25 cellular contexts compared by ENCODE assay signal in the genomic region with DNA sequence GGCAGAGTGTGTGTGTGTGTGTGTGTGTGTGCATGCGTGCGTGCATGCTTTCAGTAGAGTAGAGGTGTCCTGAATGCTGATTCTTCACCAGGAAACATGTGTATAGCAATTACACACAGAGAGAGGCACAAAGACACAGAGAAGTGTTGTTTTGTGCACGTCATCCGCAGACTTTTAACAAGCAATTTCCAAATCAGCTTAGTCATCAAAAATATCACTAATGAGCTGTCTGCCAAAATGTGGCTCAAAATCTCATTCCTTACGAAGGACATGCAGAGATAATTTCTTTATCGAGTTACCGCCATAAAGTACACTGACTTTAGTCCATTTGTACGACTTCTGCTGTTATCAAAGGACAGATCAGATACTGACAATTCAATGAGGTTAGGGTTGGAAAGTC.
DNase-seq lines count a peak whose midpoint lies in the region; ATAC-seq, FAIRE-seq and TF ChIP-seq lines count a peak whose summit lies in the region.
"Had no signal": no experiment of that assay in that cellular context is flagged by ENCODE, and none has a peak within 500 bp of the region (broad histone marks: within the 10 kb centered on the region; RNA-seq: fewer than 3 reads in every experiment).

No MANE protein-coding gene starts in this region.

- H3K14ac ChIP-seq in trophoblast cell (ENCODE audit: low read length) = peak overlapping the region; percentile 13

- H3K9ac ChIP-seq in HepG2 (ENCODE audit: insufficient read depth, low read depth, low read length) (no peak overlapping the region), trophoblast cell (ENCODE audit: low read length) (no peak overlapping the region)
- H3K9ac ChIP-seq: GM23248 had no signal

- H3K27me3 ChIP-seq in HepG2 (ENCODE audit: control insufficient read depth in 1 of 2, insufficient read depth in 2 of 2, low read length in 2 of 2) (no peaks in the 10 kb centered on the region), right lobe of liver (no peaks in the 10 kb centered on the region), trophoblast cell (ENCODE audit: insufficient read depth, low read length) (no peaks in the 10 kb centered on the region)
- H3K27me3 ChIP-seq: BE2C had no signal

- peaks cover 31% of the 10 kb centered on the region for H3K79me1 ChIP-seq in trophoblast cell (ENCODE audit: low read length)

- H3K4me1 ChIP-seq in HepG2 (ENCODE audit: insufficient read depth, low read length) (no peaks in the 10 kb centered on the region), right lobe of liver (no peaks in the 10 kb centered on the region), trophoblast cell (ENCODE audit: control insufficient read depth in 1 of 2, insufficient read depth in 2 of 2, low read length in 2 of 2) (peaks cover 9 to 13% of the 10 kb centered on the region in 2 experiments)
- H3K4me1 ChIP-seq: BE2C had no signal

- TF ChIP-seq EP300 in HepG2 (IDR thresholded peaks at IDR 0.05; ENCODE audit: low read depth in 2 of 2, low read length in 2 of 2) = no peak
- no peak for TF ChIP-seq EP300 in HepG2 (CRISPR knock-in tag; IDR thresholded peaks at IDR 0.05; ENCODE audit: borderline replicate concordance)

- peaks cover 3% of the 10 kb centered on the region for H3K27me3 Mint-ChIP-seq in endothelial cell (ENCODE audit: unreplicated experiment)
- H3K27me3 Mint-ChIP-seq: CD8-positive, alpha-beta memory T cell had no signal

- no peaks in the 10 kb centered on the region for H3K9me3 Mint-ChIP-seq in endothelial cell (ENCODE audit: unreplicated experiment)

- no peak for FAIRE-seq in HepG2 (lab: Jason Lieb, UNC)
- FAIRE-seq: GM12878 had no signal

- no peak overlapping the region for H3K4ac ChIP-seq in trophoblast cell (ENCODE audit: low read depth, low read length)

- H2AFZ ChIP-seq in HepG2 (ENCODE audit: low read length) (no peak overlapping the region), trophoblast cell (ENCODE audit: insufficient read depth, low read length, poor library complexity) (no peak overlapping the region)
- H2AFZ ChIP-seq: GM23248 had no signal

- H3K79me2 ChIP-seq in HepG2 (ENCODE audit: insufficient read depth, low read length) (no peaks in the 10 kb centered on the region), trophoblast cell (ENCODE audit: control insufficient read depth, insufficient read depth, low read length, poor library complexity) (peaks cover 1% of the 10 kb centered on the region)

- peak overlapping the region; percentile 23 for H2AK5ac ChIP-seq in trophoblast cell (ENCODE audit: low read length)

- no peak for TF ChIP-seq RAD21 in HepG2 (CRISPR knock-in tag; IDR thresholded peaks at IDR 0.05)

- H3K4me2 ChIP-seq in HepG2 (ENCODE audit: low read depth, low read length) = no peak overlapping the region
- no peak overlapping the region for H3K4me2 ChIP-seq in trophoblast cell (ENCODE audit: low read length)

- H3K4me3 Mint-ChIP-seq in endothelial cell (ENCODE audit: unreplicated experiment) = no peak overlapping the region
- H3K4me3 Mint-ChIP-seq: CD14-positive monocyte; CD8-positive, alpha-beta memory T cell had no signal

- no peak for TF ChIP-seq CTCF in HepG2 (CRISPR knock-in tag; IDR thresholded peaks at IDR 0.05)
- no peak for TF ChIP-seq CTCF in right lobe of liver (IDR thresholded peaks at IDR 0.05)
- TF ChIP-seq CTCF in endothelial cell (IDR thresholded peaks at IDR 0.05; ENCODE audit: unreplicated experiment) = no peak

- CTCF ChIA-PET in HepG2 (lab: Yijun Ruan, JAX; ENCODE audit: low intra/inter-chr PET ratio, low total read pairs) = no interaction called here

- H4K8ac ChIP-seq in trophoblast cell (ENCODE audit: low read depth, low read length) = no peak overlapping the region

- peaks cover 23% of the 10 kb centered on the region for H3K4me1 Mint-ChIP-seq in endothelial cell (ENCODE audit: unreplicated experiment)
- H3K4me1 Mint-ChIP-seq: CD14-positive monocyte; CD8-positive, alpha-beta memory T cell had no signal

- no peak for TF ChIP-seq POLR2A in HepG2 (IDR thresholded peaks at IDR 0.05; ENCODE audit: insufficient read depth in 1 of 2, low read depth in 2 of 2, low read length in 2 of 2)
- TF ChIP-seq POLR2A in right lobe of liver (IDR thresholded peaks at IDR 0.05) = no peak

- H3K18ac ChIP-seq in trophoblast cell (ENCODE audit: low read length) = no peak overlapping the region

- no peaks in the 10 kb centered on the region for H3K9me3 ChIP-seq in HepG2 (ENCODE audit: low read length)
- H3K9me3 ChIP-seq in right lobe of liver = no peaks in the 10 kb centered on the region
- no peaks in the 10 kb centered on the region for H3K9me3 ChIP-seq in trophoblast cell (ENCODE audit: insufficient read depth, low read depth, low read length)
- H3K9me3 ChIP-seq: BE2C, HAP-1 had no signal

- POLR2A ChIA-PET in HepG2 (lab: Yijun Ruan, JAX) = no interaction called here

- H4K91ac ChIP-seq in trophoblast cell (ENCODE audit: low read depth, low read length) = peak overlapping the region; percentile 50

- ATAC-seq in HepG2 (no peak), right lobe of liver (no peak)
- ATAC-seq: GM12878, Panc1 had no signal

- H4K20me1 ChIP-seq in HepG2 (ENCODE audit: insufficient read depth, low read length) = no peaks in the 10 kb centered on the region

- H3K36me3 Mint-ChIP-seq in endothelial cell (ENCODE audit: low read depth, unreplicated experiment) = no peaks in the 10 kb centered on the region
- H3K36me3 Mint-ChIP-seq: CD14-positive monocyte; CD8-positive, alpha-beta memory T cell had no signal

- BruUV-seq in HepG2 (replicated peaks; lab: Mats Ljungman, UMichigan) = no TSS peak

- no peaks in the 10 kb centered on the region for H3K36me3 ChIP-seq in HepG2 (replicated peaks in 1 of 2; ENCODE audit: control insufficient read depth in 1 of 2, insufficient read depth in 2 of 2, low read length in 2 of 2)
- H3K36me3 ChIP-seq in right lobe of liver = no peaks in the 10 kb centered on the region
- H3K36me3 ChIP-seq in trophoblast cell (ENCODE audit: control insufficient read depth in 1 of 2, insufficient read depth in 2 of 2, low read length in 2 of 2) = no peaks in the 10 kb centered on the region
- H3K36me3 ChIP-seq: BE2C, HAP-1 had no signal

- peak overlapping the region; percentile 5 for H2BK120ac ChIP-seq in trophoblast cell (ENCODE audit: insufficient read depth, low read length, poor library complexity)

- H3K23ac ChIP-seq in trophoblast cell (ENCODE audit: low read length) = no peak overlapping the region

- in situ Hi-C loops in HepG2 (cut with HindIII; ENCODE audit: extremely low pct_ligation_motif_present, low pct_unique_long_range_greater_than_20kb) = no loop called here

- 20% methylated on average over 8 of the region's 8 CpGs for WGBS in HepG2 (ENCODE audit: low lambda C conversion rate)
- 80% methylated on average over 8 of the region's 8 CpGs for WGBS in right lobe of liver (ENCODE audit: insufficient coverage, low coverage, low lambda C conversion rate, missing lambda C conversion rate)
- no CpG with 5 or more reads among the region's 8 CpGs for WGBS in trophoblast cell (ENCODE audit: extremely low coverage, insufficient coverage, insufficient read length)

- peak overlapping the region; percentile 15 for H3K27ac Mint-ChIP-seq in endothelial cell (ENCODE audit: unreplicated experiment)
- H3K27ac Mint-ChIP-seq: CD14-positive monocyte; CD8-positive, alpha-beta memory T cell had no signal

- no peak overlapping the region for H2BK5ac ChIP-seq in trophoblast cell (ENCODE audit: low read depth, low read length, poor library complexity)

- peak overlapping the region; percentile 78 for H2BK12ac ChIP-seq in trophoblast cell (ENCODE audit: low read length)

- no peak for DNase-seq in HepG2 (ENCODE audit: low spot score)
- no peak for DNase-seq in right lobe of liver
- DNase-seq in endothelial cell (ENCODE audit: low spot score) = no peak
- DNase-seq in trophoblast cell = no peak
- DNase-seq in inferior parietal cortex (ENCODE audit: extremely low spot score) = no peak
- no peak for DNase-seq in HuH-7.5 (ENCODE audit: low spot score)
- DNase-seq in NCI-H2196 (lab: John Stamatoyannopoulos, UW; ENCODE audit: unreplicated experiment) = no peak
- DNase-seq: ACHN; BE2C; CD8-positive, alpha-beta memory T cell; DMS 273 treated with DMSO at 0.1 percent for 48 hours; DMS79; EL; GDM1; GM23248; MM.1S; NCI-H2029; NCI-H526 treated with DMSO at 0.1 percent for 48 hours; SHP77 had no signal

- intact Hi-C loops in HepG2 (cut with micrococcal nuclease; ENCODE audit: unreplicated experiment) = no loop called here
- intact Hi-C loops in right lobe of liver (cut with DNase I) = no loop called here

- no peak overlapping the region for H3K4me3 ChIP-seq in HepG2 (replicated peaks in 1 of 3; ENCODE audit: insufficient read depth in 1 of 3, low read depth in 2 of 3, low read length in 3 of 3)
- H3K4me3 ChIP-seq in right lobe of liver = no peak overlapping the region
- H3K4me3 ChIP-seq in trophoblast cell (ENCODE audit: low read depth, low read length) = no peak overlapping the region
- H3K4me3 ChIP-seq: GM12878, GM23248, HAP-1 had no signal

- no peak overlapping the region for H3K27ac ChIP-seq in HepG2 (ENCODE audit: extremely low read length, insufficient read depth, low read length)
- no peak overlapping the region for H3K27ac ChIP-seq in right lobe of liver
- H3K27ac ChIP-seq in trophoblast cell (ENCODE audit: low read depth, low read length) = no peak overlapping the region
- H3K27ac ChIP-seq: 22Rv1, GM23248, RWPE1 had no signal

- no peak overlapping the region for H4K12ac ChIP-seq in trophoblast cell (ENCODE audit: low read depth, low read length)

TF ChIP-seq in HepG2, 621 proteins besides CTCF, POLR2A, EP300 and RAD21 (continues in another document):
- TF ChIP-seq MAFK (conservative IDR thresholded peaks at IDR 0.05 in 1 of 2, IDR thresholded peaks at IDR 0.05 in 1 of 2; ENCODE audit: low read length in 2 of 2) = peak; percentile 93 to 97
- TF ChIP-seq ZZZ3 (CRISPR knock-in tag; IDR thresholded peaks at IDR 0.05; ENCODE audit: borderline replicate concordance) = no peak
- TF ChIP-seq, protein P1, sequence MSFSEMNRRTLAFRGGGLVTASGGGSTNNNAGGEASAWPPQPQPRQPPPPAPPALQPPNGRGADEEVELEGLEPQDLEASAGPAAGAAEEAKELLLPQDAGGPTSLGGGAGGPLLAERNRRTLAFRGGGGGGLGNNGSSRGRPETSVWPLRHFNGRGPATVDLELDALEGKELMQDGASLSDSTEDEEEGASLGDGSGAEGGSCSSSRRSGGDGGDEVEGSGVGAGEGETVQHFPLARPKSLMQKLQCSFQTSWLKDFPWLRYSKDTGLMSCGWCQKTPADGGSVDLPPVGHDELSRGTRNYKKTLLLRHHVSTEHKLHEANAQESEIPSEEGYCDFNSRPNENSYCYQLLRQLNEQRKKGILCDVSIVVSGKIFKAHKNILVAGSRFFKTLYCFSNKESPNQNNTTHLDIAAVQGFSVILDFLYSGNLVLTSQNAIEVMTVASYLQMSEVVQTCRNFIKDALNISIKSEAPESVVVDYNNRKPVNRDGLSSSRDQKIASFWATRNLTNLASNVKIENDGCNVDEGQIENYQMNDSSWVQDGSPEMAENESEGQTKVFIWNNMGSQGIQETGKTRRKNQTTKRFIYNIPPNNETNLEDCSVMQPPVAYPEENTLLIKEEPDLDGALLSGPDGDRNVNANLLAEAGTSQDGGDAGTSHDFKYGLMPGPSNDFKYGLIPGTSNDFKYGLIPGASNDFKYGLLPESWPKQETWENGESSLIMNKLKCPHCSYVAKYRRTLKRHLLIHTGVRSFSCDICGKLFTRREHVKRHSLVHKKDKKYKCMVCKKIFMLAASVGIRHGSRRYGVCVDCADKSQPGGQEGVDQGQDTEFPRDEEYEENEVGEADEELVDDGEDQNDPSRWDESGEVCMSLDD (CRISPR knock-in tag; IDR thresholded peaks at IDR 0.05; ENCODE audit: borderline replicate concordance) = no peak
